29 cellular contexts compared by ENCODE assay signal in the genomic region with DNA sequence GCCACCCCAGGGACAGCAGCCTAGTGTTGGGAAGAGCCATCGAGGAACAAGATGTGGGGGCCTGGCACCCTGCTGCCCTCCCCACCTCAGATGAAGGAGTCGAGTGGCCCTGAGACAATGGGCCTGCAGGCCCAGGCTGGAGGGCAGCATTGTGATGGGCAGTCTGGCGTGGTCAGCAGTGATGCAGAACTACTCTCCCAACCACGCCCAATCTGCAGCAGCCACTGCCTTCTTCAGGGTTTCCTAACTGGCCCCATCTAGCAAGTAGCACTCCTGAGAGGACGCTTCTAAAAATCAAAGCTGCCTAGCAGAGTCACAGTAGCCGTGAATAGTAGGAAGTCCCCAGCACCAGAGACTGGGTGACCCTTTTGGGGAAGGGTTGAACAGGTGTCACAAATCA. TPM values are rescaled to one million over a fixed set of nuclear protein-coding genes. Genes with fewer than 3 reads are reported as not detected.
"Had no signal": no experiment of that assay in that cellular context is flagged by ENCODE, and none has a peak within 500 bp of the region (broad histone marks: within the 10 kb centered on the region; RNA-seq: fewer than 3 reads in every experiment).

No MANE protein-coding gene starts in this region.

- H3K36me3 Mint-ChIP-seq: naive B cell; natural killer cell treated with Interleukin-12 subunit alpha and Interleukin-12 subunit beta and Interleukin-15 and Interleukin-18, amount 100 ng/mL, for 72 hours; stimulated activated effector memory CD8-positive, alpha-beta T cell treated with anti-CD3 and anti-CD28 coated beads, Interleukin-12 subunit alpha, Interleukin-12 subunit beta, amount 100 ng/mL, for 72 hours had no signal

- H2AFZ ChIP-seq: hepatocyte, parathyroid adenoma had no signal

- H3K4me3 ChIP-seq: cardiac muscle cell, coronary artery, esophagus squamous epithelium, hepatocyte, left lung, right atrium auricular region, sigmoid colon, stomach, tibial artery, upper lobe of left lung had no signal

- H3K36me3 ChIP-seq: cardiac muscle cell, esophagus squamous epithelium, left lung, right atrium auricular region, sigmoid colon, stomach, tibial artery, upper lobe of left lung had no signal

- H3K9me3 Mint-ChIP-seq: central memory CD8-positive, alpha-beta T cell; effector memory CD8-positive, alpha-beta T cell; naive B cell; natural killer cell treated with Interleukin-12 subunit alpha and Interleukin-12 subunit beta and Interleukin-15 and Interleukin-18, amount 100 ng/mL, for 72 hours; stimulated activated effector memory CD8-positive, alpha-beta T cell treated with anti-CD3 and anti-CD28 coated beads, Interleukin-12 subunit alpha, Interleukin-12 subunit beta, amount 100 ng/mL, for 72 hours had no signal

- H3K4me1 ChIP-seq: esophagus squamous epithelium, left lung, parathyroid adenoma, right atrium auricular region, sigmoid colon, stomach, upper lobe of left lung had no signal

- H3K9me3 ChIP-seq: esophagus squamous epithelium, left lung, right atrium auricular region, sigmoid colon, stomach, tibial artery, upper lobe of left lung had no signal

- H3K4me1 Mint-ChIP-seq: central memory CD8-positive, alpha-beta T cell; naive B cell; stimulated activated effector memory CD8-positive, alpha-beta T cell treated with anti-CD3 and anti-CD28 coated beads, Interleukin-12 subunit alpha, Interleukin-12 subunit beta, amount 100 ng/mL, for 72 hours had no signal

- FAIRE-seq: endometrium, frontal cortex, kidney, urothelium cell line had no signal

- H3K9ac ChIP-seq: parathyroid adenoma had no signal

- H3K79me2 ChIP-seq: hepatocyte, parathyroid adenoma had no signal

- H3K27me3 Mint-ChIP-seq: central memory CD8-positive, alpha-beta T cell had no signal

- ATAC-seq: effector memory CD8-positive, alpha-beta T cell; left lung; natural killer cell treated with Interleukin-12 subunit alpha and Interleukin-12 subunit beta and Interleukin-15 and Interleukin-18, amount 100 ng/mL, for 72 hours; stimulated activated effector memory CD8-positive, alpha-beta T cell treated with anti-CD3 and anti-CD28 coated beads, Interleukin-12 subunit alpha, Interleukin-12 subunit beta, amount 100 ng/mL, for 72 hours had no signal

- H3K27ac ChIP-seq: cardiac muscle cell, coronary artery, esophagus squamous epithelium, hepatocyte, left lung, parathyroid adenoma, right atrium auricular region, sigmoid colon, stomach, tibial artery, upper lobe of left lung had no signal

- H3K4me2 ChIP-seq: hepatocyte had no signal

- H3K4me3 Mint-ChIP-seq: central memory CD8-positive, alpha-beta T cell; effector memory CD8-positive, alpha-beta T cell; naive B cell; natural killer cell treated with Interleukin-12 subunit alpha and Interleukin-12 subunit beta and Interleukin-15 and Interleukin-18, amount 100 ng/mL, for 72 hours; stimulated activated effector memory CD8-positive, alpha-beta T cell treated with anti-CD3 and anti-CD28 coated beads, Interleukin-12 subunit alpha, Interleukin-12 subunit beta, amount 100 ng/mL, for 72 hours had no signal

- H3K27me3 ChIP-seq: cardiac muscle cell, esophagus squamous epithelium, hepatocyte, left lung, right atrium auricular region, sigmoid colon, stomach, tibial artery, upper lobe of left lung had no signal

- H3K27ac Mint-ChIP-seq: effector memory CD8-positive, alpha-beta T cell; natural killer cell treated with Interleukin-12 subunit alpha and Interleukin-12 subunit beta and Interleukin-15 and Interleukin-18, amount 100 ng/mL, for 72 hours; stimulated activated effector memory CD8-positive, alpha-beta T cell treated with anti-CD3 and anti-CD28 coated beads, Interleukin-12 subunit alpha, Interleukin-12 subunit beta, amount 100 ng/mL, for 72 hours had no signal

- DNase-seq: dermis blood vessel endothelial cell; effector memory CD8-positive, alpha-beta T cell; erythroblast; esophagus squamous epithelium; head of caudate nucleus; kidney; left lung; naive B cell; sigmoid colon; stimulated activated CD4-positive, alpha-beta T cell treated with anti-CD3 and anti-CD28 coated beads, Interleukin-2, amount 100 ng/mL, for 24 hours; stimulated activated CD4-positive, alpha-beta T cell treated with anti-CD3 and anti-CD28 coated beads, Interleukin-4, amount 100 ng/mL, for 24 hours; stimulated activated naive CD4-positive, alpha-beta T cell treated with Interleukin-2 at 50 U/mL for 16 hours; stomach; tibial artery; upper lobe of left lung had no signal

RNA-seq across cellular contexts. Expression of a gene that starts 18.5 kb away (rescaled TPM):
- total RNA-seq: frontal cortex; hepatocyte; natural killer cell treated with Interleukin-12 subunit alpha and Interleukin-12 subunit beta and Interleukin-15 and Interleukin-18, amount 100 ng/mL, for 72 hours; progenitor cell of endocrine pancreas; right atrium auricular region; sigmoid colon; skeletal muscle tissue; temporal lobe; upper lobe of left lung had no signal
- polyA plus RNA-seq: cardiac muscle cell, hepatocyte, stomach had no signal
